16 cellular contexts compared by ENCODE assay signal in the genomic region with DNA sequence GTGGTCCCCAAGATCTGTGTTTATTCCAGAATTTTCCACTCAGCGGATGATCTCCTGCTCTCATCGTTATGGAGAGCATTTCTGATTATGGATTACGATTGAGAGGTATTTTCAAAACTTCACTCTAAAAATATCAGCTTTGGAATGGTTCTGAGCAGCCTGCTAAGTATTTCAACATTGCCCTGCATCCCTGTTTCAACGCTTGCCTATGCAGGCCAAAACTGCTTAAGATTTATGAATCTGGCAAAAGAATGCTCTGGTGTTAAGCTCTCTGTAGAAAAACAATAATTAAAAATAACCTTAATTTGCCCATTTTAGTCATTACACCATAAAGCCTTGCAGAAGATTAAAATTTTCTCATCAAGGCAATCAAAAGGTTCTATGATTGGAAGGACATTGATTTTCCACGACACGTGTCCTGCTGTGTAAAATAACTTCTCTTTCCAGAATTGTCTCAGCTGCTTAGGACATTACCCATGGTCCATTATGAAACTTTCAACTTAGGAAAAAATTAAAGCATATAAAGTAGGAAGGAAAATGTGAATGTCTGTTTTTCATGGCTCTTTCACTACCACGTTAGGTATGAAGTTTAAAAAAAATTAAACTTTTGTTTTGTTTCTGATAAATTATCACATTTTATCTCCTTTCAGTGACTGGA.
DNase-seq lines count a peak whose midpoint lies in the region; ATAC-seq and TF ChIP-seq lines count a peak whose summit lies in the region.
"Had no signal": no experiment of that assay in that cellular context is flagged by ENCODE, and none has a peak within 500 bp of the region (broad histone marks: within the 10 kb centered on the region; RNA-seq: fewer than 3 reads in every experiment).

No MANE protein-coding gene starts in this region.

- H3K27me3 ChIP-seq in vagina: no peaks in the 10 kb centered on the region
- H3K27me3 ChIP-seq: BLaER1 had no signal

- DNase-seq in AG10803 (ENCODE audit: low read depth) (peak; percentile 43), fibroblast of villous mesenchyme (ENCODE audit: low read depth) (peak; percentile 12), sciatic nerve (ENCODE audit: low spot score) (no peak), vagina (ENCODE audit: extremely low spot score in 2 of 2) (no peak), retina (no peak), coronary artery (ENCODE audit: low spot score) (no peak)
- no peak for DNase-seq in NK-92 treated with Interleukin-12 subunit alpha and Interleukin-12 subunit beta, amount 100 ng/mL, for 24 hours (lab: John Stamatoyannopoulos, UW)
- DNase-seq: AML-193; Calu3; CD4-positive, CD25-positive, alpha-beta regulatory T cell; DMS 273 treated with DMSO at 0.1 percent for 48 hours; GM23248 had no signal

- H3K4me1 ChIP-seq in vagina: peaks cover 15% of the 10 kb centered on the region
- H3K4me1 ChIP-seq: BLaER1 had no signal

- peak overlapping the region; percentile 28 for H3K27ac ChIP-seq in vagina
- H3K27ac ChIP-seq in coronary artery: peak overlapping the region in 1 of 2 donors; percentile 34
- H3K27ac ChIP-seq: 22Rv1, BLaER1, GM23248 had no signal

- no peak for TF ChIP-seq CTCF in AG10803 (conservative IDR thresholded peaks at IDR 0.05; ENCODE audit: low read length)
- TF ChIP-seq CTCF in fibroblast of villous mesenchyme (IDR thresholded peaks at IDR 0.05; ENCODE audit: insufficient read depth, low read depth, low read length): no peak
- no peak for TF ChIP-seq CTCF in vagina (IDR thresholded peaks at IDR 0.05)
- no peak for TF ChIP-seq CTCF in coronary artery (IDR thresholded peaks at IDR 0.05)

- intact Hi-C loops in sciatic nerve (cut with DNase I) (no loop called here), vagina (cut with DNase I) (no loop called here)

- no peaks in the 10 kb centered on the region for H3K9me3 ChIP-seq in vagina

- TF ChIP-seq POLR2A in vagina (IDR thresholded peaks at IDR 0.05): no peak

- H3K4me3 ChIP-seq in AG10803 (ENCODE audit: low read length) (no peak overlapping the region), fibroblast of villous mesenchyme (ENCODE audit: low read depth, low read length) (no peak overlapping the region), vagina (no peak overlapping the region), coronary artery (no peak overlapping the region)
- H3K4me3 ChIP-seq: BLaER1, GM23248 had no signal

- no peaks in the 10 kb centered on the region for H3K36me3 ChIP-seq in vagina
- H3K36me3 ChIP-seq: BLaER1 had no signal

- ATAC-seq in sciatic nerve: peak; percentile 57
- ATAC-seq: HCT116, HepG2 had no signal

Comparison
In these comparisons a context has a peak if more than half of its experiments do, and no peak if none do; other contexts are left out.
1. DNase-seq: peak in AG10803 (single experiment) and fibroblast of villous mesenchyme (single experiment); none in sciatic nerve (single experiment), vagina (0 of 2), retina (single experiment), NK-92 treated with Interleukin-12 subunit alpha and Interleukin-12 subunit beta, amount 100 ng/mL, for 24 hours (single experiment) and coronary artery (single experiment).